Comparison of ENCODE assay signal across 21 cellular contexts in genomic region chr18:41354151-41354550, GRCh38.
DNase-seq lines count a peak whose midpoint lies in the region; ATAC-seq, FAIRE-seq and TF ChIP-seq lines count a peak whose summit lies in the region.
"Had no signal": no experiment of that assay in that cellular context is flagged by ENCODE, and none has a peak within 500 bp of the region (broad histone marks: within the 10 kb centered on the region; RNA-seq: fewer than 3 reads in every experiment).

No MANE protein-coding gene starts in this region.

- H3K27ac ChIP-seq in mammary epithelial cell (ENCODE audit: insufficient read depth, low read depth, low read length), result no peak overlapping the region
- no peak overlapping the region for H3K27ac ChIP-seq in H1 (ENCODE audit: low read depth, low read length)
- no peak overlapping the region for H3K27ac ChIP-seq in neuronal stem cell (replicated peaks; ENCODE audit: low read length)
- H3K27ac ChIP-seq: 22Rv1, A549, BLaER1, GM23248 had no signal

- no peaks in the 10 kb centered on the region for H3K4me1 Mint-ChIP-seq in MCF 10A (ENCODE audit: insufficient read depth, unreplicated experiment)
- H3K4me1 Mint-ChIP-seq: CD14-positive monocyte; CD4-positive, alpha-beta memory T cell; IgD-negative memory B cell had no signal

- no peak overlapping the region for H4K91ac ChIP-seq in H1 (replicated peaks; ENCODE audit: insufficient read length, low read length)
- H4K91ac ChIP-seq in neuronal stem cell (ENCODE audit: low read depth, low read length, poor library complexity), result no peak overlapping the region

- WGBS in mammary epithelial cell (ENCODE audit: low coverage, missing lambda C conversion rate), result 100% methylated on average over 1 of the region's 1 CpG
- 82% methylated on average over 1 of the region's 1 CpG; no CpG with 5 or more reads in 1 of the 2 experiments for WGBS in H1 (ENCODE audit: extremely low coverage in 1 of 2, insufficient coverage in 1 of 2, insufficient read length in 1 of 2, insufficient replicate concordance in 2 of 2, low coverage in 1 of 2, low lambda C conversion rate in 2 of 2, missing lambda C conversion rate in 1 of 2), 2 experiments
- WGBS in neuronal stem cell (ENCODE audit: extremely low coverage in 2 of 2, insufficient read length in 2 of 2, insufficient replicate concordance in 1 of 2), 2 donors, result no CpG with 5 or more reads among the region's 1 CpG

- H2AK5ac ChIP-seq in H1 (ENCODE audit: low read depth, low read length) (no peak overlapping the region), neuronal stem cell (ENCODE audit: low read depth, low read length) (no peak overlapping the region)

- H2BK12ac ChIP-seq in H1 (ENCODE audit: low read depth, low read length) (peak overlapping the region; percentile 71; the same call in 1 of the 2 replicates), neuronal stem cell (ENCODE audit: low read length) (no peak overlapping the region)

- H2AFZ ChIP-seq in mammary epithelial cell (ENCODE audit: low read depth, low read length), result peak overlapping the region; percentile 21
- H2AFZ ChIP-seq in H1 (ENCODE audit: low read length), result no peak overlapping the region
- peak overlapping the region; percentile 12 for H2AFZ ChIP-seq in neuronal stem cell (ENCODE audit: low read length)
- H2AFZ ChIP-seq: GM23248 had no signal

- DNase-seq in mammary epithelial cell, result no peak
- no peak for DNase-seq in MCF 10A (ENCODE audit: unreplicated experiment)
- DNase-seq in H1 (ENCODE audit: low read depth in 1 of 2, low spot score in 2 of 2), result no peak
- no peak for DNase-seq in neuronal stem cell (ENCODE audit: low spot score)
- DNase-seq in DMS153 treated with DMSO at 0.1 percent for 48 hours (lab: John Stamatoyannopoulos, UW; ENCODE audit: unreplicated experiment), result no peak
- DNase-seq in DMS53 treated with DMSO at 0.1 percent for 48 hours (lab: John Stamatoyannopoulos, UW; ENCODE audit: unreplicated experiment), result no peak
- DNase-seq: CD4-positive, alpha-beta memory T cell; DMS153; DND-41; EL; GM23248; H7 had no signal

- H3K36me3 ChIP-seq in mammary epithelial cell (ENCODE audit: insufficient read depth, low read length) (no peaks in the 10 kb centered on the region), H1 (ENCODE audit: control insufficient read depth in 2 of 4, insufficient read depth in 4 of 4, low read length in 3 of 4) (no peaks in the 10 kb centered on the region; a peak in 1 of 8 replicates), neuronal stem cell (replicated peaks in 1 of 2; ENCODE audit: control insufficient read depth in 2 of 2, insufficient read depth in 2 of 2, low read length in 2 of 2) (no peaks in the 10 kb centered on the region)
- H3K36me3 ChIP-seq: BLaER1 had no signal

- POLR2A ChIA-PET in MCF 10A (lab: Yijun Ruan, JAX), result interaction anchor here (0.6 to 0.9 kb wide), 2 partner anchors 208 to 774 kb away, joined by 3 read pairs; no protein-coding TSS in a partner anchor
- POLR2A ChIA-PET in H1 (lab: Charles Lee; ENCODE audit: partially characterized antibody), result no interaction called here

- no peak overlapping the region for H2BK20ac ChIP-seq in H1 (ENCODE audit: low read length)

- no peak overlapping the region for H3K4me3 Mint-ChIP-seq in MCF 10A (ENCODE audit: unreplicated experiment)
- H3K4me3 Mint-ChIP-seq: CD14-positive monocyte; CD4-positive, alpha-beta memory T cell; IgD-negative memory B cell had no signal

- no peaks in the 10 kb centered on the region for H3K27me3 Mint-ChIP-seq in MCF 10A (ENCODE audit: insufficient read depth, unreplicated experiment)
- H3K27me3 Mint-ChIP-seq: CD4-positive, alpha-beta memory T cell; IgD-negative memory B cell had no signal

- TF ChIP-seq POLR2A in H1 (IDR thresholded peaks at IDR 0.05; ENCODE audit: control extremely low read depth in 1 of 2, low read depth in 2 of 2, low read length in 2 of 2), result no peak

- H3K23ac ChIP-seq in H1 (ENCODE audit: insufficient read length), result no peak overlapping the region
- no peak overlapping the region for H3K23ac ChIP-seq in neuronal stem cell (ENCODE audit: low read depth, low read length, poor library complexity)

- H3K9me3 ChIP-seq in mammary epithelial cell (replicated peaks; ENCODE audit: insufficient read depth, low read length) (peaks cover 17% of the 10 kb centered on the region), H1 (ENCODE audit: insufficient read depth in 2 of 2, low read depth in 1 of 2, low read length in 1 of 2) (peaks cover 0 to 8% of the 10 kb centered on the region in 2 experiments; a peak in 3 of 4 replicates), neuronal stem cell (replicated peaks in 1 of 2; ENCODE audit: control insufficient read depth in 2 of 2, insufficient read depth in 1 of 2, low read depth in 1 of 2, low read length in 2 of 2) (no peaks in the 10 kb centered on the region)
- H3K9me3 ChIP-seq: A549 had no signal

- no peak for TF ChIP-seq EP300 in H1 (IDR thresholded peaks at IDR 0.05; ENCODE audit: borderline replicate concordance in 1 of 2, low read depth in 2 of 2, low read length in 2 of 2)

- H3K4ac ChIP-seq in H1 (replicated peaks; ENCODE audit: insufficient read length, low read depth, low read length) (no peak overlapping the region), neuronal stem cell (ENCODE audit: low read length) (no peak overlapping the region)

- no peaks in the 10 kb centered on the region for H3K79me2 ChIP-seq in mammary epithelial cell (ENCODE audit: insufficient read depth, low read length)
- no peaks in the 10 kb centered on the region for H3K79me2 ChIP-seq in H1 (ENCODE audit: control insufficient read depth in 1 of 2, insufficient read depth in 2 of 2, low read length in 2 of 2)

- no peaks in the 10 kb centered on the region for H3K79me1 ChIP-seq in H1 (ENCODE audit: low read depth, low read length)
- H3K79me1 ChIP-seq in neuronal stem cell (ENCODE audit: low read depth, low read length), result no peaks in the 10 kb centered on the region

- no peak overlapping the region for H3K18ac ChIP-seq in H1 (ENCODE audit: extremely low read depth, low read length)
- no peak overlapping the region for H3K18ac ChIP-seq in neuronal stem cell (ENCODE audit: low read length)

- no peak overlapping the region for H3K4me3 ChIP-seq in mammary epithelial cell (replicated peaks in 1 of 3; ENCODE audit: insufficient read depth in 1 of 3, low read depth in 2 of 3, low read length in 3 of 3)
- H3K4me3 ChIP-seq in H1 (ENCODE audit: extremely low read depth in 1 of 4, insufficient read depth in 2 of 4, low read depth in 3 of 4, low read length in 4 of 4), result no peak overlapping the region
- no peak overlapping the region for H3K4me3 ChIP-seq in neuronal stem cell (ENCODE audit: low read length in 2 of 2)
- H3K4me3 ChIP-seq: A549, BLaER1, GM12878, GM23248 had no signal

- H2BK5ac ChIP-seq in H1 (ENCODE audit: low read depth, low read length) (no peak overlapping the region), neuronal stem cell (ENCODE audit: low read length) (no peak overlapping the region)

- no peak overlapping the region for H2BK15ac ChIP-seq in H1 (ENCODE audit: low read length)
- H2BK15ac ChIP-seq in neuronal stem cell (ENCODE audit: low read length), result no peak overlapping the region

- no peak for TF ChIP-seq CTCF in mammary epithelial cell (conservative IDR thresholded peaks at IDR 0.05 in 1 of 2, IDR thresholded peaks at IDR 0.05 in 1 of 2; ENCODE audit: extremely low read depth in 1 of 2, insufficient read depth in 1 of 2, low read depth in 1 of 2, low read length in 2 of 2)
- no peak for TF ChIP-seq CTCF in MCF 10A (IDR thresholded peaks at IDR 0.05; ENCODE audit: unreplicated experiment)
- no peak for TF ChIP-seq CTCF in H1 (IDR thresholded peaks at IDR 0.05; ENCODE audit: control extremely low read depth in 1 of 3, insufficient read depth in 1 of 3, low read depth in 1 of 3, low read length in 3 of 3)

- no peaks in the 10 kb centered on the region for H3K4me1 ChIP-seq in mammary epithelial cell (ENCODE audit: insufficient read depth, low read length)
- no peaks in the 10 kb centered on the region; a peak in 1 of 7 replicates for H3K4me1 ChIP-seq in H1 (replicated peaks in 1 of 4; ENCODE audit: control insufficient read depth in 3 of 4, insufficient read depth in 4 of 4, low read length in 3 of 4)
- peaks cover 2 to 8% of the 10 kb centered on the region in 2 donors for H3K4me1 ChIP-seq in neuronal stem cell (ENCODE audit: control insufficient read depth in 2 of 2, insufficient read depth in 1 of 2, low read depth in 1 of 2, low read length in 2 of 2)
- H3K4me1 ChIP-seq: A549, BLaER1 had no signal

- in situ Hi-C loops in mammary epithelial cell (cut with MboI; ENCODE audit: low sequenced_read_pairs in 2 of 2), result no loop called here

- H3K9me3 Mint-ChIP-seq in MCF 10A (ENCODE audit: unreplicated experiment), result peaks cover 13% of the 10 kb centered on the region

- no peaks in the 10 kb centered on the region for H3K23me2 ChIP-seq in H1 (ENCODE audit: low read depth, low read length)

- CTCF ChIA-PET in mammary epithelial cell (lab: Charles Lee; ENCODE audit: low non-redundant PET) (no interaction called here), MCF 10A (lab: Yijun Ruan, JAX) (no interaction called here), H1 (lab: Charles Lee; ENCODE audit: partially characterized antibody) (interaction anchor here (1.7 kb wide), 1 partner anchor 419 kb away, joined by 4 read pairs; no protein-coding TSS in a partner anchor)

- H4K8ac ChIP-seq in H1 (ENCODE audit: extremely low read depth, insufficient read depth, low read length) (no peak overlapping the region), neuronal stem cell (ENCODE audit: low read depth, low read length) (no peak overlapping the region)

- H4K20me1 ChIP-seq in mammary epithelial cell (ENCODE audit: insufficient read depth, low read length) (no peaks in the 10 kb centered on the region), H1 (replicated peaks in 1 of 2; ENCODE audit: control insufficient read depth in 1 of 2, insufficient read depth in 2 of 2, low read length in 2 of 2) (no peaks in the 10 kb centered on the region)
- H4K20me1 ChIP-seq: BLaER1 had no signal

- H3K14ac ChIP-seq in H1 (ENCODE audit: insufficient read length), result no peak overlapping the region
- no peak overlapping the region for H3K14ac ChIP-seq in neuronal stem cell (ENCODE audit: low read length)

- H3K9ac ChIP-seq in mammary epithelial cell (ENCODE audit: insufficient read depth, low read length) (no peak overlapping the region), H1 (replicated peaks in 1 of 4; ENCODE audit: extremely low read depth in 1 of 4, low read depth in 3 of 4, low read length in 3 of 4) (no peak overlapping the region), neuronal stem cell (ENCODE audit: low read depth, low read length, poor library complexity) (no peak overlapping the region)
- H3K9ac ChIP-seq: BLaER1, GM23248 had no signal

- intact Hi-C loops in mammary epithelial cell (cut with micrococcal nuclease), result no loop called here
- intact Hi-C loops in MCF 10A (cut with micrococcal nuclease), result no loop called here

- no TSS peak for BruUV-seq in mammary epithelial cell (replicated peaks; lab: Mats Ljungman, UMichigan)
- no TSS peak for BruUV-seq in MCF 10A (replicated peaks; lab: Mats Ljungman, UMichigan)

- H2BK120ac ChIP-seq in H1 (replicated peaks; ENCODE audit: low read depth, low read length) (no peak overlapping the region), neuronal stem cell (ENCODE audit: low read depth, low read length) (no peak overlapping the region)

- FAIRE-seq in H1 (lab: Jason Lieb, UNC), result no peak
- FAIRE-seq: A549, GM12878, GM19239, HepG2 had no signal

- no peak overlapping the region for H3K56ac ChIP-seq in H1 (replicated peaks; ENCODE audit: insufficient read length, low read depth, low read length)

- no peak overlapping the region for H4K5ac ChIP-seq in H1 (ENCODE audit: insufficient read length, low read depth, low read length)

- no peak overlapping the region for H3K27ac Mint-ChIP-seq in MCF 10A (ENCODE audit: low read depth, unreplicated experiment)
- H3K27ac Mint-ChIP-seq: CD14-positive monocyte, IgD-negative memory B cell had no signal

- H3K36me3 Mint-ChIP-seq in MCF 10A (ENCODE audit: insufficient read depth, unreplicated experiment), result no peaks in the 10 kb centered on the region
- H3K36me3 Mint-ChIP-seq: CD14-positive monocyte; CD4-positive, alpha-beta memory T cell; IgD-negative memory B cell had no signal

- H3K27me3 ChIP-seq in mammary epithelial cell (ENCODE audit: insufficient read depth, low read length) (no peaks in the 10 kb centered on the region), H1 (replicated peaks in 1 of 4; ENCODE audit: control insufficient read depth in 3 of 4, extremely low read depth in 1 of 4, insufficient read depth in 3 of 4, low read length in 3 of 4) (no peaks in the 10 kb centered on the region), neuronal stem cell (ENCODE audit: control insufficient read depth in 3 of 3, insufficient read depth in 3 of 3, low read depth in 1 of 3, low read length in 3 of 3) (no peaks in the 10 kb centered on the region)
- H3K27me3 ChIP-seq: BLaER1 had no signal

- H3K4me2 ChIP-seq in mammary epithelial cell (ENCODE audit: insufficient read depth, low read depth, low read length) (no peak overlapping the region), H1 (ENCODE audit: insufficient read depth in 1 of 2, low read depth in 2 of 2, low read length in 2 of 2) (no peak overlapping the region), neuronal stem cell (ENCODE audit: insufficient read depth, low read length, poor library complexity, severe bottlenecking) (no peak overlapping the region)
- H3K4me2 ChIP-seq: A549, BLaER1 had no signal

- no peak for ATAC-seq in GM21619 (IDR thresholded peaks at IDR 0.05; ENCODE audit: unreplicated experiment)
- ATAC-seq: A549, GM12878, HepG2 had no signal

- dilution Hi-C loops in mammary epithelial cell (cut with HindIII; ENCODE audit: low sequenced_read_pairs), result no loop called here

- no peak for TF ChIP-seq RAD21 in H1 (IDR thresholded peaks at IDR 0.05 in 1 of 2, conservative IDR thresholded peaks at IDR 0.05 in 1 of 2; ENCODE audit: low read depth in 2 of 2, low read length in 2 of 2)
